29 cellular contexts compared by ENCODE assay signal in the genomic region with DNA sequence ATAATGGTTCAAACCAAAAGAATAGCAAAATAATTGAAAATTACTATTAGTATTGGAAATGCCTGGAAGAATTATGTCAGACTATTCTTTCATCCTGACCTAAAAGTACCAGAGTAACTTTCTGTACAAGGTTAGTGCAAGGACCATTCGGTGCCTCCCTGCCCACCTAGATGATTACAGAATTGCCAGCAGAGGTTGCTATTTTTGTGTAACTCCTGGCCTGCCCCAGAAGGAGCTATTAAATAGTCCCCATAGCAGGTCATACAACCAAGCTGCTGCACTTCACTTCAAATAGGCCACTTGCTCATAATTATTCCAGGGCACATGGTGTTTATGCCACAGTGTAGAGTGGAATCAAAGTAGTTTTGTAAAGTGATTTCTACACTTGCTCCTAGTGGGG.
"Had no signal": no experiment of that assay in that cellular context is flagged by ENCODE, and none has a peak within 500 bp of the region (broad histone marks: within the 10 kb centered on the region; RNA-seq: fewer than 3 reads in every experiment).

No MANE protein-coding gene starts in this region.

- H3K4me2 ChIP-seq: hepatocyte had no signal

- H3K36me3 Mint-ChIP-seq: activated CD4-positive, alpha-beta memory T cell treated with anti-CD3 and anti-CD28 coated beads for 36 hours; activated naive CD4-positive, alpha-beta T cell treated with anti-CD3 and anti-CD28 coated beads, Interleukin-2, amount 10 ng/mL, durations not matched to agents 7 days and 5 days; activated naive CD8-positive, alpha-beta T cell treated with anti-CD3 and anti-CD28 coated beads, Interleukin-2, amount 10 ng/mL, durations not matched to agents 7 days and 5 days; naive thymus-derived CD4-positive, alpha-beta T cell; stimulated activated effector memory CD8-positive, alpha-beta T cell treated with anti-CD3 and anti-CD28 coated beads, Interleukin-12 subunit alpha, Interleukin-12 subunit beta, amount 100 ng/mL, for 72 hours; type B pancreatic cell had no signal

- H3K27ac Mint-ChIP-seq: activated CD4-positive, alpha-beta memory T cell treated with anti-CD3 and anti-CD28 coated beads for 36 hours; activated CD4-positive, alpha-beta T cell treated with anti-CD3 and anti-CD28 coated beads, Interleukin-2, amount 10 ng/mL, durations not matched to agents 24 days and 14 days; activated naive CD4-positive, alpha-beta T cell treated with anti-CD3 and anti-CD28 coated beads, Interleukin-2, amount 10 ng/mL, durations not matched to agents 7 days and 5 days; activated naive CD8-positive, alpha-beta T cell treated with anti-CD3 and anti-CD28 coated beads, Interleukin-2, amount 10 ng/mL, durations not matched to agents 7 days and 5 days; activated T-cell treated with anti-CD3 and anti-CD28 coated beads, Interleukin-2, amount 50 U/mL, for 24 hours; naive thymus-derived CD4-positive, alpha-beta T cell; stimulated activated effector memory CD8-positive, alpha-beta T cell treated with anti-CD3 and anti-CD28 coated beads, Interleukin-12 subunit alpha, Interleukin-12 subunit beta, amount 100 ng/mL, for 72 hours; stimulated activated naive CD8-positive, alpha-beta T cell treated with anti-CD3 and anti-CD28 coated beads, Interleukin-15, Interleukin-2, amounts not matched to agents 100 ng/mL and 50 ng/mL, for 24 hours; type B pancreatic cell had no signal

- H3K4me3 ChIP-seq: ascending aorta, coronary artery, dorsolateral prefrontal cortex, gastroesophageal sphincter, hepatocyte, pancreas, prostate gland, sigmoid colon, uterus had no signal

- H3K79me2 ChIP-seq: hepatocyte had no signal

- H3K27me3 ChIP-seq: ascending aorta, brain microvascular endothelial cell, dorsolateral prefrontal cortex, gastroesophageal sphincter, hepatocyte, pancreas, sigmoid colon, uterus had no signal

- H3K27ac ChIP-seq: ascending aorta, brain microvascular endothelial cell, coronary artery, dorsolateral prefrontal cortex, gastroesophageal sphincter, hepatocyte, pancreas, prostate gland, sigmoid colon, uterus, WERI-Rb-1 had no signal

- H3K9me3 Mint-ChIP-seq: activated CD4-positive, alpha-beta T cell treated with anti-CD3 and anti-CD28 coated beads, Interleukin-2, amount 10 ng/mL, durations not matched to agents 24 days and 14 days; activated naive CD8-positive, alpha-beta T cell treated with anti-CD3 and anti-CD28 coated beads, Interleukin-2, amount 10 ng/mL, durations not matched to agents 7 days and 5 days; stimulated activated effector memory CD8-positive, alpha-beta T cell treated with anti-CD3 and anti-CD28 coated beads, Interleukin-12 subunit alpha, Interleukin-12 subunit beta, amount 100 ng/mL, for 72 hours; stimulated activated naive CD8-positive, alpha-beta T cell treated with anti-CD3 and anti-CD28 coated beads, Interleukin-15, Interleukin-2, amounts not matched to agents 100 ng/mL and 50 ng/mL, for 24 hours; type B pancreatic cell had no signal

- H3K4me3 Mint-ChIP-seq: activated CD4-positive, alpha-beta memory T cell treated with anti-CD3 and anti-CD28 coated beads for 36 hours; activated CD4-positive, alpha-beta T cell treated with anti-CD3 and anti-CD28 coated beads, Interleukin-2, amount 10 ng/mL, durations not matched to agents 24 days and 14 days; activated naive CD4-positive, alpha-beta T cell treated with anti-CD3 and anti-CD28 coated beads, Interleukin-2, amount 10 ng/mL, durations not matched to agents 7 days and 5 days; activated naive CD8-positive, alpha-beta T cell treated with anti-CD3 and anti-CD28 coated beads, Interleukin-2, amount 10 ng/mL, durations not matched to agents 7 days and 5 days; activated T-cell treated with anti-CD3 and anti-CD28 coated beads, Interleukin-2, amount 50 U/mL, for 24 hours; naive thymus-derived CD4-positive, alpha-beta T cell; stimulated activated effector memory CD8-positive, alpha-beta T cell treated with anti-CD3 and anti-CD28 coated beads, Interleukin-12 subunit alpha, Interleukin-12 subunit beta, amount 100 ng/mL, for 72 hours; stimulated activated naive CD8-positive, alpha-beta T cell treated with anti-CD3 and anti-CD28 coated beads, Interleukin-15, Interleukin-2, amounts not matched to agents 100 ng/mL and 50 ng/mL, for 24 hours; type B pancreatic cell had no signal

- H3K36me3 ChIP-seq: ascending aorta, brain microvascular endothelial cell, gastroesophageal sphincter, pancreas, prostate gland, sigmoid colon, uterus, WERI-Rb-1 had no signal

- DNase-seq: activated CD4-positive, alpha-beta memory T cell treated with anti-CD3 and anti-CD28 coated beads for 36 hours; activated CD4-positive, alpha-beta T cell treated with anti-CD3 and anti-CD28 coated beads, Interleukin-2, amount 10 ng/mL, durations not matched to agents 24 days and 14 days; activated CD4-positive, CD25-positive, alpha-beta regulatory T cell treated with anti-CD3 and anti-CD28 coated beads, Interleukin-2, amount 50 U/mL, for 72 hours; activated CD8-positive, alpha-beta memory T cell treated with anti-CD3 and anti-CD28 coated beads, Interleukin-2, amount 50 U/mL, for 48 hours; activated gamma-delta T cell; activated naive CD4-positive, alpha-beta T cell treated with anti-CD3 and anti-CD28 coated beads, Interleukin-2, amount 10 ng/mL, durations not matched to agents 7 days and 5 days; activated naive CD8-positive, alpha-beta T cell treated with anti-CD3 and anti-CD28 coated beads, Interleukin-2, amount 10 ng/mL, durations not matched to agents 7 days and 5 days; activated T-cell treated with anti-CD3 and anti-CD28 coated beads, Interleukin-2, amount 50 U/mL, for 24 hours; brain microvascular endothelial cell; dorsolateral prefrontal cortex; effector memory CD4-positive, alpha-beta T cell; erythroblast; midbrain; naive thymus-derived CD4-positive, alpha-beta T cell; nucleus accumbens; pancreas; sigmoid colon; small intestine; stimulated activated CD4-positive, alpha-beta T cell treated with anti-CD3 and anti-CD28 coated beads, Interleukin-4, amount 100 ng/mL, for 24 hours; uterus; WERI-Rb-1 had no signal

- H3K4me1 ChIP-seq: ascending aorta, gastroesophageal sphincter, pancreas, prostate gland, sigmoid colon, uterus had no signal

- H3K4me1 Mint-ChIP-seq: activated CD4-positive, alpha-beta T cell treated with anti-CD3 and anti-CD28 coated beads, Interleukin-2, amount 10 ng/mL, durations not matched to agents 24 days and 14 days; activated naive CD4-positive, alpha-beta T cell treated with anti-CD3 and anti-CD28 coated beads, Interleukin-2, amount 10 ng/mL, durations not matched to agents 7 days and 5 days; activated naive CD8-positive, alpha-beta T cell treated with anti-CD3 and anti-CD28 coated beads, Interleukin-2, amount 10 ng/mL, durations not matched to agents 7 days and 5 days; naive thymus-derived CD4-positive, alpha-beta T cell; stimulated activated effector memory CD8-positive, alpha-beta T cell treated with anti-CD3 and anti-CD28 coated beads, Interleukin-12 subunit alpha, Interleukin-12 subunit beta, amount 100 ng/mL, for 72 hours had no signal

- ATAC-seq: gastroesophageal sphincter; naive thymus-derived CD4-positive, alpha-beta T cell; pancreas; stimulated activated effector memory CD8-positive, alpha-beta T cell treated with anti-CD3 and anti-CD28 coated beads, Interleukin-12 subunit alpha, Interleukin-12 subunit beta, amount 100 ng/mL, for 72 hours had no signal

- H3K27me3 Mint-ChIP-seq: activated CD4-positive, alpha-beta memory T cell treated with anti-CD3 and anti-CD28 coated beads for 36 hours; activated CD4-positive, alpha-beta T cell treated with anti-CD3 and anti-CD28 coated beads, Interleukin-2, amount 10 ng/mL, durations not matched to agents 24 days and 14 days; activated naive CD4-positive, alpha-beta T cell treated with anti-CD3 and anti-CD28 coated beads, Interleukin-2, amount 10 ng/mL, durations not matched to agents 7 days and 5 days; activated naive CD8-positive, alpha-beta T cell treated with anti-CD3 and anti-CD28 coated beads, Interleukin-2, amount 10 ng/mL, durations not matched to agents 7 days and 5 days; activated T-cell treated with anti-CD3 and anti-CD28 coated beads, Interleukin-2, amount 50 U/mL, for 24 hours; naive thymus-derived CD4-positive, alpha-beta T cell; stimulated activated naive CD8-positive, alpha-beta T cell treated with anti-CD3 and anti-CD28 coated beads, Interleukin-15, Interleukin-2, amounts not matched to agents 100 ng/mL and 50 ng/mL, for 24 hours; type B pancreatic cell had no signal

- H2AFZ ChIP-seq: hepatocyte had no signal
